16 cellular contexts compared by ENCODE assay signal in the genomic region with DNA sequence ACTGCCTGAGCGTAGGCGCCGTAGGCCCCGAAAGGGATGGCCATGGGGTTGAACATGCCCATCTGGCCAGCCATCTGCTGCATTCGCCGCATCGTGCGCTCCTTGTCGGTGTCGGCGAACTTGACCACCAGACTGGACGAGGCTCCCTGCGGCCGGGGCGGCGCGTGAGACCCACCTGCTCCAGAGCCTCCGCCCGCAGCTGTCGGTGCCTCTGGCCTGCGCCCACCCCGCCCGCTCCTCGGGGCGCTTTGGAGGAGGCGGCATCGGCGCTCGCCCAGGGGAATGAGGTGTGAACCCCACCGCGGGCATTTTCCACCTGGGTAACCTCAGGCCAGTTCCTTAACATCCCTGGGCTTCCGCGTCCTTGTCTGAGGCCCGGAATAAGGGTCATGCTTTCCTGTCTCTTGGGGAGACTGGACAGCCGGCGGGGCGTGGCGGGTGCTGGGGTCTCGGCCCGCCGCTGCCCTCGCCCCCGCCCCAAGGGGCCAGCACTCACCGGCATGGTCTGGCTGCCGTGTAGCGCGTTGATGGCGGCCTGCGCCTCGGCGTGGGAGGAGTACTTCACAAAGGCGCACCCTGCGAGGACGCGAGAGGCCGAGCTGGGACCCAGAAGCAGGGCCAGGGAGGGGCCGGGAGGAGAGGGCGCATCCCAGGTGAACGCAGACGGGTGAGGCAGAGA.
DNase-seq lines count a peak whose midpoint lies in the region; ATAC-seq and TF ChIP-seq lines count a peak whose summit lies in the region.
"Had no signal": no experiment of that assay in that cellular context is flagged by ENCODE, and none has a peak within 500 bp of the region (broad histone marks: within the 10 kb centered on the region; RNA-seq: fewer than 3 reads in every experiment).

No MANE protein-coding gene starts in this region.

- H3K4me1 ChIP-seq in GM23338 (ENCODE audit: insufficient read depth) (no peaks in the 10 kb centered on the region), foreskin keratinocyte (no peaks in the 10 kb centered on the region), testis (no peaks in the 10 kb centered on the region)
- H3K4me1 ChIP-seq: BE2C had no signal

- TF ChIP-seq CTCF in GM23338 (conservative IDR thresholded peaks at IDR 0.05; ENCODE audit: low read depth in 2 of 2) (no peak), foreskin keratinocyte (conservative IDR thresholded peaks at IDR 0.05) (no peak), testis (IDR thresholded peaks at IDR 0.05) (no peak), CD14-positive monocyte (IDR thresholded peaks at IDR 0.05) (no peak)

- WGBS in testis, 2 donors: 36 to 52% methylated on average over 22 to 60 of the region's 60 CpGs

- H3K4me1 Mint-ChIP-seq in GM23338 (peaks cover 15% of the 10 kb centered on the region), CD14-positive monocyte (no peaks in the 10 kb centered on the region)

- H3K9me3 ChIP-seq in testis: no peaks in the 10 kb centered on the region
- H3K9me3 ChIP-seq: BE2C had no signal

- H3K27ac Mint-ChIP-seq in GM23338 (no peak overlapping the region), CD14-positive monocyte (no peak overlapping the region)
- H3K27ac Mint-ChIP-seq: CD8-positive, alpha-beta T cell; IgD-negative memory B cell had no signal

- H4K20me1 ChIP-seq in GM23338 (replicated peaks; ENCODE audit: insufficient read depth): peaks cover 8% of the 10 kb centered on the region

- H3K9me2 ChIP-seq in GM23338 (ENCODE audit: insufficient read depth): no peaks in the 10 kb centered on the region

- H3K36me3 ChIP-seq in GM23338 (ENCODE audit: insufficient read depth) (no peaks in the 10 kb centered on the region), testis (ENCODE audit: low read depth, missing control alignments) (no peaks in the 10 kb centered on the region)
- H3K36me3 ChIP-seq: BE2C had no signal

- H3K9me3 Mint-ChIP-seq in GM23338 (no peaks in the 10 kb centered on the region; the same call in 2 of the 3 replicates), CD14-positive monocyte (peaks cover 0 to 9% (median 3%) of the 10 kb centered on the region in 7 donors)

- H3K27me3 Mint-ChIP-seq in GM23338 (ENCODE audit: insufficient read depth, low read depth, poor library complexity) (peaks cover 23% of the 10 kb centered on the region), CD14-positive monocyte (ENCODE audit: low read depth in 3 of 3) (peaks cover 30 to 47% (median 34%) of the 10 kb centered on the region in 3 donors)

- no peaks in the 10 kb centered on the region for H3K79me2 ChIP-seq in GM23338 (replicated peaks; ENCODE audit: insufficient read depth)

- no peak overlapping the region for H3K4me3 Mint-ChIP-seq in GM23338
- H3K4me3 Mint-ChIP-seq in CD14-positive monocyte: peak overlapping the region in 1 of 2 donors; percentile 21
- H3K4me3 Mint-ChIP-seq: CD8-positive, alpha-beta T cell; IgD-negative memory B cell had no signal

- no peak overlapping the region for H2AFZ ChIP-seq in GM23338

- H3K27me3 ChIP-seq in GM23338 (ENCODE audit: insufficient read depth) (no peaks in the 10 kb centered on the region), foreskin keratinocyte (peaks cover 57% of the 10 kb centered on the region), testis (no peaks in the 10 kb centered on the region)
- H3K27me3 ChIP-seq: BE2C had no signal

- ATAC-seq in GM23338: no peak
- ATAC-seq in foreskin keratinocyte: peak; percentile 16
- no peak for ATAC-seq in GM18519 (IDR thresholded peaks at IDR 0.05; ENCODE audit: low FRiP score, unreplicated experiment)
- ATAC-seq: CD8-positive, alpha-beta T cell; HCT116 had no signal

- no peaks in the 10 kb centered on the region for H3F3A ChIP-seq in GM23338 (replicated peaks; ENCODE audit: low read depth)

- H3K4me3 ChIP-seq in GM23338: 0 out of 2 replicates have a peak overlapping the region, but pooled peaks have one; percentile 26
- peak overlapping the region; percentile 4 to 29 for H3K4me3 ChIP-seq in testis

- intact Hi-C loops in testis (cut with DNase I; ENCODE audit: low total_unique reads): no loop called here
- intact Hi-C loops in CD14-positive monocyte (cut with micrococcal nuclease): no loop called here

- no peaks in the 10 kb centered on the region for H3K36me3 Mint-ChIP-seq in GM23338 (ENCODE audit: low read depth)
- no peaks in the 10 kb centered on the region for H3K36me3 Mint-ChIP-seq in CD14-positive monocyte
- H3K36me3 Mint-ChIP-seq: CD8-positive, alpha-beta T cell; IgD-negative memory B cell had no signal

- H3K4me2 ChIP-seq in GM23338: no peak overlapping the region

- no peak for TF ChIP-seq POLR2A in testis (IDR thresholded peaks at IDR 0.05)

- DNase-seq in GM23338 (ENCODE audit: low spot score) (no peak), NCI-H524 (lab: John Stamatoyannopoulos, UW) (peak; percentile 69 to 91), foreskin keratinocyte (no peak), testis (no peak), NOMO-1 (lab: John Stamatoyannopoulos, UW; ENCODE audit: unreplicated experiment in 2 of 2) (no peak), CD14-positive monocyte (ENCODE audit: low spot score) (no peak)
- DNase-seq: BE2C; CD8-positive, alpha-beta T cell; COR-L47; DMS153; DND-41; GF-D8 had no signal

- H3K27ac ChIP-seq in GM23338 (ENCODE audit: low read depth) (no peak overlapping the region), foreskin keratinocyte (no peak overlapping the region), testis (no peak overlapping the region)
- H3K27ac ChIP-seq: C4-2B had no signal

TF ChIP-seq in GM23338, 12 proteins besides CTCF, POLR2A, EP300 and RAD21 (continues in another document):
- TF ChIP-seq NANOG (IDR thresholded peaks at IDR 0.05; ENCODE audit: borderline replicate concordance) (no peak), EZH2phosphoT487 (IDR thresholded peaks at IDR 0.05; ENCODE audit: unreplicated experiment) (no peak), STAT1 (IDR thresholded peaks at IDR 0.05; ENCODE audit: unreplicated experiment) (no peak), POLR2AphosphoS5 (IDR thresholded peaks at IDR 0.05; ENCODE audit: low read depth) (no peak), ZNF114 (CRISPR knock-in tag; IDR thresholded peaks at IDR 0.05) (no peak)
- TF ChIP-seq, protein P1, sequence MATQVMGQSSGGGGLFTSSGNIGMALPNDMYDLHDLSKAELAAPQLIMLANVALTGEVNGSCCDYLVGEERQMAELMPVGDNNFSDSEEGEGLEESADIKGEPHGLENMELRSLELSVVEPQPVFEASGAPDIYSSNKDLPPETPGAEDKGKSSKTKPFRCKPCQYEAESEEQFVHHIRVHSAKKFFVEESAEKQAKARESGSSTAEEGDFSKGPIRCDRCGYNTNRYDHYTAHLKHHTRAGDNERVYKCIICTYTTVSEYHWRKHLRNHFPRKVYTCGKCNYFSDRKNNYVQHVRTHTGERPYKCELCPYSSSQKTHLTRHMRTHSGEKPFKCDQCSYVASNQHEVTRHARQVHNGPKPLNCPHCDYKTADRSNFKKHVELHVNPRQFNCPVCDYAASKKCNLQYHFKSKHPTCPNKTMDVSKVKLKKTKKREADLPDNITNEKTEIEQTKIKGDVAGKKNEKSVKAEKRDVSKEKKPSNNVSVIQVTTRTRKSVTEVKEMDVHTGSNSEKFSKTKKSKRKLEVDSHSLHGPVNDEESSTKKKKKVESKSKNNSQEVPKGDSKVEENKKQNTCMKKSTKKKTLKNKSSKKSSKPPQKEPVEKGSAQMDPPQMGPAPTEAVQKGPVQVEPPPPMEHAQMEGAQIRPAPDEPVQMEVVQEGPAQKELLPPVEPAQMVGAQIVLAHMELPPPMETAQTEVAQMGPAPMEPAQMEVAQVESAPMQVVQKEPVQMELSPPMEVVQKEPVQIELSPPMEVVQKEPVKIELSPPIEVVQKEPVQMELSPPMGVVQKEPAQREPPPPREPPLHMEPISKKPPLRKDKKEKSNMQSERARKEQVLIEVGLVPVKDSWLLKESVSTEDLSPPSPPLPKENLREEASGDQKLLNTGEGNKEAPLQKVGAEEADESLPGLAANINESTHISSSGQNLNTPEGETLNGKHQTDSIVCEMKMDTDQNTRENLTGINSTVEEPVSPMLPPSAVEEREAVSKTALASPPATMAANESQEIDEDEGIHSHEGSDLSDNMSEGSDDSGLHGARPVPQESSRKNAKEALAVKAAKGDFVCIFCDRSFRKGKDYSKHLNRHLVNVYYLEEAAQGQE (IDR thresholded peaks at IDR 0.05; ENCODE audit: unreplicated experiment): no peak

Comparison
In these comparisons a context has a peak if more than half of its experiments do, and no peak if none do; other contexts are left out.
1. DNase-seq: peak in NCI-H524 (2 of 2); none in GM23338 (single experiment), foreskin keratinocyte (0 of 2), testis (single experiment), NOMO-1 (0 of 2) and CD14-positive monocyte (single experiment).